1 cellular context compared by ENCODE assay signal in the genomic region with DNA sequence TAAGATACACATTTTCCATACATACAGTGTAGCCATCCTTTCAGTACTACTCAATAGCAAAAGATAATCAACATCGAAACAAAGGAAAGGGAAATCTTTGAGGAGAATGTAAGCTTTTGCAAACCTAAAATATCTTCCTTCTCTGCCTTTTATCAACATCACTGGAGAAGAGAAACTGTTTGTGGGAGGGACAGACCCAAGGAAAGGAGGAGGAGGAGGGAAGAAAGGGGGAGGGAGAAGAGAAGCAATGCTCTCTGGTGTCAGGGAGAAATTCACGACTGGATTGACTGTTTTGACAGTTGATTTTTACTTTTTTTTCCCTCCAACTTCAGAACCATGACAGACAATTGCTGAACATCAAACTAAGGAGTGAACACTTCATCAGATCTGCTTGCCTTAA.
TF ChIP-seq lines count a peak whose summit lies in the region.

No MANE protein-coding gene starts in this region.

TF ChIP-seq in H1, 55 proteins besides CTCF, POLR2A, EP300 and RAD21:
- TF ChIP-seq BRCA1 (IDR thresholded peaks at IDR 0.05; ENCODE audit: low read depth, low read length), result no peak
- no peak for TF ChIP-seq TEAD4 (IDR thresholded peaks at IDR 0.05; ENCODE audit: low read depth, low read length)
- no peak for TF ChIP-seq NANOG (IDR thresholded peaks at IDR 0.05; ENCODE audit: insufficient read depth, low read depth, low read length, poor library complexity, severe bottlenecking)
- TF ChIP-seq RBBP5 (IDR thresholded peaks at IDR 0.05; ENCODE audit: borderline replicate concordance, low read depth, low read length), result no peak
- no peak for TF ChIP-seq TAF7 (optimal IDR thresholded peaks at IDR 0.05; ENCODE audit: borderline replicate concordance, low read depth, low read length)
- TF ChIP-seq ASH2L (IDR thresholded peaks at IDR 0.05; ENCODE audit: low read length), result no peak
- TF ChIP-seq SP4 (IDR thresholded peaks at IDR 0.05; ENCODE audit: low read length), result no peak
- TF ChIP-seq, protein P1, sequence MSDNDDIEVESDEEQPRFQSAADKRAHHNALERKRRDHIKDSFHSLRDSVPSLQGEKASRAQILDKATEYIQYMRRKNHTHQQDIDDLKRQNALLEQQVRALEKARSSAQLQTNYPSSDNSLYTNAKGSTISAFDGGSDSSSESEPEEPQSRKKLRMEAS (IDR thresholded peaks at IDR 0.05), result no peak
- TF ChIP-seq MAFK (IDR thresholded peaks at IDR 0.05; ENCODE audit: low read depth, low read length), result no peak
- no peak for TF ChIP-seq SAP30 (IDR thresholded peaks at IDR 0.05; ENCODE audit: insufficient read depth, insufficient replicate concordance, low read length)
- TF ChIP-seq GABPA (IDR thresholded peaks at IDR 0.05; ENCODE audit: borderline replicate concordance, insufficient read depth, low read length), result no peak
- no peak for TF ChIP-seq SP1 (IDR thresholded peaks at IDR 0.05; ENCODE audit: low read depth, low read length)
- no peak for TF ChIP-seq SRF (IDR thresholded peaks at IDR 0.05; ENCODE audit: low read depth, low read length)
- no peak for TF ChIP-seq PHF8 (conservative IDR thresholded peaks at IDR 0.05; ENCODE audit: low read depth, low read length)
- TF ChIP-seq KDM4A (IDR thresholded peaks at IDR 0.05; ENCODE audit: low read depth, low read length, severe bottlenecking), result no peak
